In genomic region chr11:66072518-66072917, GRCh38 we compare ENCODE assay signal across 15 cellular contexts. TPM values are rescaled to one million over a fixed set of nuclear protein-coding genes. Genes with fewer than 3 reads are reported as not detected.
DNase-seq lines count a peak whose midpoint lies in the region; ATAC-seq, FAIRE-seq and TF ChIP-seq lines count a peak whose summit lies in the region.
"Had no signal": no experiment of that assay in that cellular context is flagged by ENCODE, and none has a peak within 500 bp of the region (broad histone marks: within the 10 kb centered on the region; RNA-seq: fewer than 3 reads in every experiment).

No MANE protein-coding gene starts in this region.

- WGBS in HepG2 (ENCODE audit: low lambda C conversion rate) = 94% methylated on average over 8 of the region's 8 CpGs

- no peak overlapping the region for H3K9ac ChIP-seq in HepG2 (ENCODE audit: insufficient read depth, low read depth, low read length)

- CTCF ChIA-PET in activated B cell treated with CpG ODN at 0.5 μM for 24 hours (lab: Charles Lee) (no interaction called here), HepG2 (lab: Yijun Ruan, JAX; ENCODE audit: low intra/inter-chr PET ratio, low total read pairs) (no interaction called here)

- H3K27me3 ChIP-seq in left ventricle myocardium inferior (ENCODE audit: low read depth) (no peaks in the 10 kb centered on the region), HepG2 (ENCODE audit: control insufficient read depth in 1 of 2, insufficient read depth in 2 of 2, low read length in 2 of 2) (no peaks in the 10 kb centered on the region)
- H3K27me3 ChIP-seq: upper lobe of right lung had no signal

- H3K4me1 Mint-ChIP-seq in activated B cell treated with CpG ODN at 0.5 μM for 24 hours = peaks cover 77% of the 10 kb centered on the region

- H2AFZ ChIP-seq in HepG2 (ENCODE audit: low read length) = no peak overlapping the region

- ATAC-seq in Right ventricle myocardium inferior (no peak), activated B cell treated with CpG ODN at 0.5 μM for 24 hours (ENCODE audit: low read depth) (no peak), HepG2 (no peak)
- ATAC-seq: upper lobe of right lung had no signal

- TF ChIP-seq EP300 in HepG2 (IDR thresholded peaks at IDR 0.05; ENCODE audit: low read depth in 2 of 2, low read length in 2 of 2) (no peak), HepG2 (CRISPR knock-in tag; IDR thresholded peaks at IDR 0.05; ENCODE audit: borderline replicate concordance) (no peak)

- in situ Hi-C loops in HepG2 (cut with HindIII; ENCODE audit: extremely low pct_ligation_motif_present, low pct_unique_long_range_greater_than_20kb) = no loop called here

- no peaks in the 10 kb centered on the region for H3K9me3 Mint-ChIP-seq in activated B cell treated with CpG ODN at 0.5 μM for 24 hours
- H3K9me3 Mint-ChIP-seq: dendritic cell treated with granulocyte-macrophage colony-stimulating factor and Interleukin-4, amounts not matched to agents 40 ng/mL and 50 ng/mL, for 4 days had no signal

- peak overlapping the region; percentile 94 for H3K27ac ChIP-seq in left ventricle myocardium inferior (replicated peaks)
- no peak overlapping the region for H3K27ac ChIP-seq in HepG2 (ENCODE audit: extremely low read length, insufficient read depth, low read length)
- H3K27ac ChIP-seq in temporal lobe (ENCODE audit: low read depth, low read length) = peak overlapping the region; percentile 14

- TF ChIP-seq POLR2A in HepG2 (IDR thresholded peaks at IDR 0.05; ENCODE audit: insufficient read depth in 1 of 2, low read depth in 2 of 2, low read length in 2 of 2) = no peak

- H3K4me3 Mint-ChIP-seq in activated B cell treated with CpG ODN at 0.5 μM for 24 hours = peak overlapping the region; percentile 91

- H3K9me3 ChIP-seq in left ventricle myocardium inferior (replicated peaks) = no peaks in the 10 kb centered on the region
- H3K9me3 ChIP-seq in HepG2 (ENCODE audit: low read length) = no peaks in the 10 kb centered on the region
- H3K9me3 ChIP-seq: upper lobe of right lung had no signal

- H3K4me1 ChIP-seq in left ventricle myocardium inferior (peaks cover 56% of the 10 kb centered on the region), HepG2 (ENCODE audit: insufficient read depth, low read length) (peaks cover 44% of the 10 kb centered on the region)

- peak overlapping the region; percentile 89; the same call in 1 of the 2 replicates for H3K4me2 ChIP-seq in HepG2 (ENCODE audit: low read depth, low read length)

- H3K36me3 ChIP-seq in left ventricle myocardium inferior (peaks cover 34% of the 10 kb centered on the region), HepG2 (replicated peaks in 1 of 2; ENCODE audit: control insufficient read depth in 1 of 2, insufficient read depth in 2 of 2, low read length in 2 of 2) (peaks cover 5 to 14% of the 10 kb centered on the region in 2 experiments)

- no peaks in the 10 kb centered on the region for H3K27me3 Mint-ChIP-seq in activated B cell treated with CpG ODN at 0.5 μM for 24 hours
- H3K27me3 Mint-ChIP-seq: dendritic cell treated with granulocyte-macrophage colony-stimulating factor and Interleukin-4, amounts not matched to agents 40 ng/mL and 50 ng/mL, for 4 days had no signal

- peaks cover 62% of the 10 kb centered on the region for H3K36me3 Mint-ChIP-seq in activated B cell treated with CpG ODN at 0.5 μM for 24 hours (ENCODE audit: low read depth)

- H3K4me3 ChIP-seq in left ventricle myocardium inferior = no peak overlapping the region
- no peak overlapping the region; a peak in 1 of 6 replicates for H3K4me3 ChIP-seq in HepG2 (replicated peaks in 1 of 3; ENCODE audit: insufficient read depth in 1 of 3, low read depth in 2 of 3, low read length in 3 of 3)

- no TSS peak for BruUV-seq in HepG2 (replicated peaks; lab: Mats Ljungman, UMichigan)

- DNase-seq in left ventricle myocardium inferior = no peak
- no peak for DNase-seq in Right ventricle myocardium inferior (ENCODE audit: missing footprints)
- DNase-seq in activated B cell treated with CpG ODN at 0.5 μM for 24 hours = no peak
- DNase-seq in HepG2 (ENCODE audit: low spot score) = no peak
- DNase-seq in middle frontal gyrus (ENCODE audit: extremely low spot score, low spot score) = no peak
- DNase-seq in stimulated activated CD4-positive, alpha-beta T cell treated with anti-CD3 and anti-CD28 coated beads, Interleukin-2, amount 100 ng/mL, for 24 hours = no peak
- no peak for DNase-seq in putamen (ENCODE audit: low spot score)
- DNase-seq: foreskin melanocyte, NCI-H187, OCI-M1, upper lobe of right lung had no signal

- no peak for TF ChIP-seq CTCF in left ventricle myocardium inferior (IDR thresholded peaks at IDR 0.05; ENCODE audit: borderline replicate concordance)
- TF ChIP-seq CTCF in activated B cell treated with CpG ODN at 0.5 μM for 24 hours (IDR thresholded peaks at IDR 0.05) = no peak
- TF ChIP-seq CTCF in HepG2 (CRISPR knock-in tag; IDR thresholded peaks at IDR 0.05) = no peak

- intact Hi-C loops in left ventricle myocardium inferior (cut with micrococcal nuclease) (no loop called here), Right ventricle myocardium inferior (cut with DNase I) (no loop called here), activated B cell treated with CpG ODN at 0.5 μM for 24 hours (cut with micrococcal nuclease) (no loop called here), HepG2 (cut with micrococcal nuclease; ENCODE audit: unreplicated experiment) (loop anchor here (5.0 kb wide), 1 partner anchor 45 kb away; no protein-coding TSS in a partner anchor)

- no peak for TF ChIP-seq RAD21 in HepG2 (CRISPR knock-in tag; IDR thresholded peaks at IDR 0.05)

- peaks cover 21% of the 10 kb centered on the region for H3K79me2 ChIP-seq in HepG2 (ENCODE audit: insufficient read depth, low read length)

- FAIRE-seq in HepG2 (lab: Jason Lieb, UNC) = no peak

- POLR2A ChIA-PET in activated B cell treated with CpG ODN at 0.5 μM for 24 hours (lab: Charles Lee) = interaction anchor here (6.0 kb wide), 1 partner anchor 54 kb away, joined by 44 read pairs; no protein-coding TSS in a partner anchor
- POLR2A ChIA-PET in HepG2 (lab: Yijun Ruan, JAX) = no interaction called here

- H4K20me1 ChIP-seq in HepG2 (ENCODE audit: insufficient read depth, low read length) = no peaks in the 10 kb centered on the region

- H3K27ac Mint-ChIP-seq in activated B cell treated with CpG ODN at 0.5 μM for 24 hours = peak overlapping the region; percentile 89
- H3K27ac Mint-ChIP-seq: dendritic cell treated with granulocyte-macrophage colony-stimulating factor and Interleukin-4, amounts not matched to agents 40 ng/mL and 50 ng/mL, for 4 days had no signal

RNA-seq across cellular contexts. Expression of gene PACS1, which starts 2.4 kb away (rescaled TPM):
- total RNA-seq in left ventricle myocardium inferior = 54.9 TPM
- 50.7 TPM for total RNA-seq in Right ventricle myocardium inferior
- total RNA-seq in activated B cell treated with CpG ODN at 0.5 μM for 24 hours = 118 and 121 TPM in 2 replicates
- total RNA-seq in HepG2 (2016; rRNA removed; fragmentation: Illumina TruSeq; extraction: Trizol) = 7.6 and 12.2 TPM in 2 replicates
- 4.8 and 5.7 TPM in 2 replicates for total RNA-seq in HepG2 (2016; cell fraction: cytosol; rRNA removed; fragmentation: Illumina TruSeq; extraction: Trizol; ENCODE audit: low read depth)
- total RNA-seq in HepG2 (2016; cell fraction: insoluble cytoplasmic fraction; rRNA removed; fragmentation: Illumina TruSeq; extraction: Trizol) = 7.7 and 14.4 TPM in 2 replicates
- total RNA-seq in HepG2 (2016; cell fraction: membrane; rRNA removed; fragmentation: Illumina TruSeq; extraction: Trizol) = 14.5 and 17.0 TPM in 2 replicates
- 14.3 and 14.8 TPM in 2 replicates for total RNA-seq in HepG2 (2016; cell fraction: nucleus; rRNA removed; fragmentation: Illumina TruSeq; extraction: Trizol)
- 8.6 and 11.9 TPM in 2 replicates for polyA plus RNA-seq in HepG2 (2011; rRNA removed)
- polyA plus RNA-seq in HepG2 (2011; cell fraction: cytosol; rRNA removed) = 6.3 and 6.7 TPM in 2 replicates
- 24.8 and 26.9 TPM in 2 replicates for polyA plus RNA-seq in HepG2 (2011; cell fraction: nucleus; rRNA removed)
- 12.5 and 17.3 TPM in 2 replicates for polyA plus RNA-seq in HepG2 (2012)
- polyA plus RNA-seq in HepG2 (2016; cell fraction: cytosol; fragmentation: Illumina TruSeq; extraction: Trizol; ENCODE audit: low read depth) = 5.2 and 6.3 TPM in 2 replicates
- 11.8 and 22.2 TPM in 2 replicates for polyA plus RNA-seq in HepG2 (2016; cell fraction: insoluble cytoplasmic fraction; fragmentation: Illumina TruSeq; extraction: Trizol; ENCODE audit: low read depth)
- polyA plus RNA-seq in HepG2 (2016; cell fraction: membrane; fragmentation: Illumina TruSeq; extraction: Trizol; ENCODE audit: low read depth) = 17.7 and 23.2 TPM in 2 replicates
- polyA plus RNA-seq in HepG2 (2016; cell fraction: nucleus; fragmentation: Illumina TruSeq; extraction: Trizol; ENCODE audit: insufficient read depth, low read depth) = 21.2 and 23.6 TPM in 2 replicates
- 28.3 and 63.7 TPM in 2 replicates for polyA minus RNA-seq in HepG2 (2011; rRNA and poly(A)+ RNA removed; ENCODE audit: low replicate concordance)
- 16.9 and 29.5 TPM in 2 replicates for polyA minus RNA-seq in HepG2 (2011; cell fraction: cytosol; rRNA and poly(A)+ RNA removed)
- 26.5 and 37.7 TPM in 2 replicates for polyA minus RNA-seq in HepG2 (2011; cell fraction: nucleus; rRNA and poly(A)+ RNA removed)
- 60.2 TPM for total RNA-seq in temporal lobe

RNA-seq across cellular contexts. Expression of gene SF3B2, which starts 20.4 kb away (rescaled TPM):
- 75.5 TPM for total RNA-seq in left ventricle myocardium inferior
- 71.8 TPM for total RNA-seq in Right ventricle myocardium inferior
- 198 and 219 TPM in 2 replicates for total RNA-seq in activated B cell treated with CpG ODN at 0.5 μM for 24 hours
- 153 and 162 TPM in 2 replicates for total RNA-seq in HepG2 (2016; rRNA removed; fragmentation: Illumina TruSeq; extraction: Trizol)
- 24.9 and 29.2 TPM in 2 replicates for total RNA-seq in HepG2 (2016; cell fraction: cytosol; rRNA removed; fragmentation: Illumina TruSeq; extraction: Trizol; ENCODE audit: low read depth)
- total RNA-seq in HepG2 (2016; cell fraction: insoluble cytoplasmic fraction; rRNA removed; fragmentation: Illumina TruSeq; extraction: Trizol) = 148 and 159 TPM in 2 replicates
- 48.0 and 57.0 TPM in 2 replicates for total RNA-seq in HepG2 (2016; cell fraction: membrane; rRNA removed; fragmentation: Illumina TruSeq; extraction: Trizol)
- total RNA-seq in HepG2 (2016; cell fraction: nucleus; rRNA removed; fragmentation: Illumina TruSeq; extraction: Trizol) = 99.3 and 107 TPM in 2 replicates
- polyA plus RNA-seq in HepG2 (2011; rRNA removed) = 70.0 and 70.4 TPM in 2 replicates
- polyA plus RNA-seq in HepG2 (2011; cell fraction: cytosol; rRNA removed) = 50.3 and 68.8 TPM in 2 replicates
- 212 and 260 TPM in 2 replicates for polyA plus RNA-seq in HepG2 (2011; cell fraction: nucleus; rRNA removed)
- polyA plus RNA-seq in HepG2 (2012) = 145 and 154 TPM in 2 replicates
- polyA plus RNA-seq in HepG2 (2016; cell fraction: cytosol; fragmentation: Illumina TruSeq; extraction: Trizol; ENCODE audit: low read depth) = 14.0 and 18.8 TPM in 2 replicates
- 200 and 221 TPM in 2 replicates for polyA plus RNA-seq in HepG2 (2016; cell fraction: insoluble cytoplasmic fraction; fragmentation: Illumina TruSeq; extraction: Trizol; ENCODE audit: low read depth)
- polyA plus RNA-seq in HepG2 (2016; cell fraction: membrane; fragmentation: Illumina TruSeq; extraction: Trizol; ENCODE audit: low read depth) = 28.7 and 33.4 TPM in 2 replicates
- polyA plus RNA-seq in HepG2 (2016; cell fraction: nucleus; fragmentation: Illumina TruSeq; extraction: Trizol; ENCODE audit: insufficient read depth, low read depth) = 252 and 263 TPM in 2 replicates
- 37.0 and 52.6 TPM in 2 replicates for polyA minus RNA-seq in HepG2 (2011; rRNA and poly(A)+ RNA removed; ENCODE audit: low replicate concordance)
- 57.2 and 60.0 TPM in 2 replicates for polyA minus RNA-seq in HepG2 (2011; cell fraction: cytosol; rRNA and poly(A)+ RNA removed)
- polyA minus RNA-seq in HepG2 (2011; cell fraction: nucleus; rRNA and poly(A)+ RNA removed) = 46.9 and 52.8 TPM in 2 replicates
- 88.5 TPM for total RNA-seq in temporal lobe

RNA-seq across cellular contexts. Expression of gene GAL3ST3, which starts 23.6 kb away (rescaled TPM):
- total RNA-seq in left ventricle myocardium inferior (1.3 TPM), Right ventricle myocardium inferior (1.5 TPM), activated B cell treated with CpG ODN at 0.5 μM for 24 hours (not detected in 2 replicates), HepG2 (2016; rRNA removed; fragmentation: Illumina TruSeq; extraction: Trizol) (not detected in 2 replicates), temporal lobe (10.3 TPM)
- total RNA-seq in HepG2 (2016; cell fraction: cytosol; rRNA removed; fragmentation: Illumina TruSeq; extraction: Trizol; ENCODE audit: low read depth) = not detected in 2 replicates
- not detected in 2 replicates for total RNA-seq in HepG2 (2016; cell fraction: insoluble cytoplasmic fraction; rRNA removed; fragmentation: Illumina TruSeq; extraction: Trizol)
- total RNA-seq in HepG2 (2016; cell fraction: membrane; rRNA removed; fragmentation: Illumina TruSeq; extraction: Trizol) = not detected in 2 replicates
- total RNA-seq in HepG2 (2016; cell fraction: nucleus; rRNA removed; fragmentation: Illumina TruSeq; extraction: Trizol) = not detected in 2 replicates
- not detected in 2 replicates for polyA plus RNA-seq in HepG2 (2011; rRNA removed)
- not detected in 2 replicates for polyA plus RNA-seq in HepG2 (2011; cell fraction: cytosol; rRNA removed)
- polyA plus RNA-seq in HepG2 (2011; cell fraction: nucleus; rRNA removed) = not detected in 2 replicates
- not detected in 2 replicates for polyA plus RNA-seq in HepG2 (2012)
- polyA plus RNA-seq in HepG2 (2016; cell fraction: cytosol; fragmentation: Illumina TruSeq; extraction: Trizol; ENCODE audit: low read depth) = not detected in 2 replicates
- polyA plus RNA-seq in HepG2 (2016; cell fraction: insoluble cytoplasmic fraction; fragmentation: Illumina TruSeq; extraction: Trizol; ENCODE audit: low read depth) = not detected in 2 replicates
- polyA plus RNA-seq in HepG2 (2016; cell fraction: membrane; fragmentation: Illumina TruSeq; extraction: Trizol; ENCODE audit: low read depth) = not detected in 2 replicates
- polyA plus RNA-seq in HepG2 (2016; cell fraction: nucleus; fragmentation: Illumina TruSeq; extraction: Trizol; ENCODE audit: insufficient read depth, low read depth) = not detected in 2 replicates
- polyA minus RNA-seq in HepG2 (2011; rRNA and poly(A)+ RNA removed; ENCODE audit: low replicate concordance) = 0.26 TPM in 1 of 2 replicates, not detected in the other
- polyA minus RNA-seq in HepG2 (2011; cell fraction: cytosol; rRNA and poly(A)+ RNA removed) = not detected in 2 replicates
- not detected in 2 replicates for polyA minus RNA-seq in HepG2 (2011; cell fraction: nucleus; rRNA and poly(A)+ RNA removed)
- total RNA-seq: H4, upper lobe of right lung had no signal
- polyA plus RNA-seq: CD14-positive monocyte had no signal

RNA-seq across cellular contexts. Expression of gene CATSPER1, which starts 46.2 kb away (rescaled TPM):
- total RNA-seq in left ventricle myocardium inferior = not detected
- total RNA-seq in Right ventricle myocardium inferior = not detected
- total RNA-seq in activated B cell treated with CpG ODN at 0.5 μM for 24 hours = not detected in 2 replicates
- not detected in 2 replicates for total RNA-seq in HepG2 (2016; rRNA removed; fragmentation: Illumina TruSeq; extraction: Trizol)
- not detected in 2 replicates for total RNA-seq in HepG2 (2016; cell fraction: cytosol; rRNA removed; fragmentation: Illumina TruSeq; extraction: Trizol; ENCODE audit: low read depth)
- total RNA-seq in HepG2 (2016; cell fraction: insoluble cytoplasmic fraction; rRNA removed; fragmentation: Illumina TruSeq; extraction: Trizol) = not detected in 2 replicates
- total RNA-seq in HepG2 (2016; cell fraction: membrane; rRNA removed; fragmentation: Illumina TruSeq; extraction: Trizol) = not detected in 2 replicates
- total RNA-seq in HepG2 (2016; cell fraction: nucleus; rRNA removed; fragmentation: Illumina TruSeq; extraction: Trizol) = not detected in 2 replicates
- 0.04 and 0.17 TPM in 2 replicates for polyA plus RNA-seq in HepG2 (2011; rRNA removed)
- 0.07 and 0.17 TPM in 2 replicates for polyA plus RNA-seq in HepG2 (2011; cell fraction: cytosol; rRNA removed)
- 0.19 TPM in 1 of 2 replicates, not detected in the other for polyA plus RNA-seq in HepG2 (2011; cell fraction: nucleus; rRNA removed)
- polyA plus RNA-seq in HepG2 (2012) = 0.09 TPM in 1 of 2 replicates, not detected in the other
- 0.07 TPM in 1 of 2 replicates, not detected in the other for polyA plus RNA-seq in HepG2 (2016; cell fraction: cytosol; fragmentation: Illumina TruSeq; extraction: Trizol; ENCODE audit: low read depth)
- not detected in 2 replicates for polyA plus RNA-seq in HepG2 (2016; cell fraction: insoluble cytoplasmic fraction; fragmentation: Illumina TruSeq; extraction: Trizol; ENCODE audit: low read depth)
- polyA plus RNA-seq in HepG2 (2016; cell fraction: membrane; fragmentation: Illumina TruSeq; extraction: Trizol; ENCODE audit: low read depth) = not detected in 2 replicates
- polyA plus RNA-seq in HepG2 (2016; cell fraction: nucleus; fragmentation: Illumina TruSeq; extraction: Trizol; ENCODE audit: insufficient read depth, low read depth) = not detected in 2 replicates
- 3.1 TPM in 1 of 2 replicates, not detected in the other for polyA minus RNA-seq in HepG2 (2011; rRNA and poly(A)+ RNA removed; ENCODE audit: low replicate concordance)
- polyA minus RNA-seq in HepG2 (2011; cell fraction: cytosol; rRNA and poly(A)+ RNA removed) = not detected in 2 replicates
- not detected in 2 replicates for polyA minus RNA-seq in HepG2 (2011; cell fraction: nucleus; rRNA and poly(A)+ RNA removed)
- not detected for total RNA-seq in temporal lobe
